Comparison of ENCODE assay signal across 2 cellular contexts in genomic region chr6:14984454-14984853, GRCh38.
TF ChIP-seq lines count a peak whose summit lies in the region.

No MANE protein-coding gene starts in this region.

TF ChIP-seq in IMR-90, 13 proteins besides CTCF, POLR2A, EP300 and RAD21:
- peak; percentile 41; the same call in 1 of the 2 replicates for TF ChIP-seq USF2 (IDR thresholded peaks at IDR 0.05; ENCODE audit: low read depth, low read length)
- TF ChIP-seq SMC3 (IDR thresholded peaks at IDR 0.05; ENCODE audit: low read depth, low read length), result no peak
- no peak for TF ChIP-seq MXI1 (IDR thresholded peaks at IDR 0.05; ENCODE audit: borderline replicate concordance, low read depth, low read length)
- no peak for TF ChIP-seq NFE2L2 (IDR thresholded peaks at IDR 0.05; ENCODE audit: low read depth, low read length)
- TF ChIP-seq CEBPB (IDR thresholded peaks at IDR 0.05; ENCODE audit: low read depth, low read length), result no peak
- no peak for TF ChIP-seq RCOR1 (IDR thresholded peaks at IDR 0.05; ENCODE audit: insufficient replicate concordance, low read length)

TF ChIP-seq in SK-N-SH treated with all-trans-retinoic acid at 6 μM for 48 hours, 23 proteins besides CTCF, POLR2A, EP300 and RAD21 (continued from another document):
- TF ChIP-seq PATZ1 (CRISPR knock-in tag; IDR thresholded peaks at IDR 0.05; ENCODE audit: borderline replicate concordance), result no peak
- TF ChIP-seq, protein P1, sequence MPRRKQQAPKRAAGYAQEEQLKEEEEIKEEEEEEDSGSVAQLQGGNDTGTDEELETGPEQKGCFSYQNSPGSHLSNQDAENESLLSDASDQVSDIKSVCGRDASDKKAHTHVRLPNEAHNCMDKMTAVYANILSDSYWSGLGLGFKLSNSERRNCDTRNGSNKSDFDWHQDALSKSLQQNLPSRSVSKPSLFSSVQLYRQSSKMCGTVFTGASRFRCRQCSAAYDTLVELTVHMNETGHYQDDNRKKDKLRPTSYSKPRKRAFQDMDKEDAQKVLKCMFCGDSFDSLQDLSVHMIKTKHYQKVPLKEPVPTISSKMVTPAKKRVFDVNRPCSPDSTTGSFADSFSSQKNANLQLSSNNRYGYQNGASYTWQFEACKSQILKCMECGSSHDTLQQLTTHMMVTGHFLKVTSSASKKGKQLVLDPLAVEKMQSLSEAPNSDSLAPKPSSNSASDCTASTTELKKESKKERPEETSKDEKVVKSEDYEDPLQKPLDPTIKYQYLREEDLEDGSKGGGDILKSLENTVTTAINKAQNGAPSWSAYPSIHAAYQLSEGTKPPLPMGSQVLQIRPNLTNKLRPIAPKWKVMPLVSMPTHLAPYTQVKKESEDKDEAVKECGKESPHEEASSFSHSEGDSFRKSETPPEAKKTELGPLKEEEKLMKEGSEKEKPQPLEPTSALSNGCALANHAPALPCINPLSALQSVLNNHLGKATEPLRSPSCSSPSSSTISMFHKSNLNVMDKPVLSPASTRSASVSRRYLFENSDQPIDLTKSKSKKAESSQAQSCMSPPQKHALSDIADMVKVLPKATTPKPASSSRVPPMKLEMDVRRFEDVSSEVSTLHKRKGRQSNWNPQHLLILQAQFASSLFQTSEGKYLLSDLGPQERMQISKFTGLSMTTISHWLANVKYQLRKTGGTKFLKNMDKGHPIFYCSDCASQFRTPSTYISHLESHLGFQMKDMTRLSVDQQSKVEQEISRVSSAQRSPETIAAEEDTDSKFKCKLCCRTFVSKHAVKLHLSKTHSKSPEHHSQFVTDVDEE (CRISPR knock-in tag; IDR thresholded peaks at IDR 0.05), result no peak
- TF ChIP-seq ZFP3 (CRISPR knock-in tag; IDR thresholded peaks at IDR 0.05), result no peak
- no peak for TF ChIP-seq ZNF8 (CRISPR knock-in tag; IDR thresholded peaks at IDR 0.05)
- TF ChIP-seq RARB (CRISPR knock-in tag; IDR thresholded peaks at IDR 0.05), result no peak
- no peak for TF ChIP-seq PPARA (CRISPR knock-in tag; IDR thresholded peaks at IDR 0.05; ENCODE audit: borderline replicate concordance)
- no peak for TF ChIP-seq ZNF70 (CRISPR knock-in tag; IDR thresholded peaks at IDR 0.05)
- TF ChIP-seq, protein P2, sequence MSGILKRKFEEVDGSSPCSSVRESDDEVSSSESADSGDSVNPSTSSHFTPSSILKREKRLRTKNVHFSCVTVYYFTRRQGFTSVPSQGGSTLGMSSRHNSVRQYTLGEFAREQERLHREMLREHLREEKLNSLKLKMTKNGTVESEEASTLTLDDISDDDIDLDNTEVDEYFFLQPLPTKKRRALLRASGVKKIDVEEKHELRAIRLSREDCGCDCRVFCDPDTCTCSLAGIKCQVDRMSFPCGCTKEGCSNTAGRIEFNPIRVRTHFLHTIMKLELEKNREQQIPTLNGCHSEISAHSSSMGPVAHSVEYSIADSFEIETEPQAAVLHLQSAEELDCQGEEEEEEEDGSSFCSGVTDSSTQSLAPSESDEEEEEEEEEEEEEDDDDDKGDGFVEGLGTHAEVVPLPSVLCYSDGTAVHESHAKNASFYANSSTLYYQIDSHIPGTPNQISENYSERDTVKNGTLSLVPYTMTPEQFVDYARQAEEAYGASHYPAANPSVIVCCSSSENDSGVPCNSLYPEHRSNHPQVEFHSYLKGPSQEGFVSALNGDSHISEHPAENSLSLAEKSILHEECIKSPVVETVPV (CRISPR knock-in tag; IDR thresholded peaks at IDR 0.05), result no peak
- no peak for TF ChIP-seq ISL1 (CRISPR knock-in tag; IDR thresholded peaks at IDR 0.05)
- TF ChIP-seq ZFP30 (CRISPR knock-in tag; IDR thresholded peaks at IDR 0.05), result no peak
- TF ChIP-seq ZC3H10 (CRISPR knock-in tag; IDR thresholded peaks at IDR 0.05), result no peak
- TF ChIP-seq ESRRG (CRISPR knock-in tag; IDR thresholded peaks at IDR 0.05), result no peak
- no peak for TF ChIP-seq ARNTL (CRISPR knock-in tag; IDR thresholded peaks at IDR 0.05; ENCODE audit: borderline replicate concordance, low read depth)
- no peak for TF ChIP-seq BACH2 (CRISPR knock-in tag; IDR thresholded peaks at IDR 0.05; ENCODE audit: borderline replicate concordance)
- no peak for TF ChIP-seq SNAI2 (CRISPR knock-in tag; IDR thresholded peaks at IDR 0.05)
